Comparison of ENCODE assay signal across 8 cellular contexts in the genomic region with DNA sequence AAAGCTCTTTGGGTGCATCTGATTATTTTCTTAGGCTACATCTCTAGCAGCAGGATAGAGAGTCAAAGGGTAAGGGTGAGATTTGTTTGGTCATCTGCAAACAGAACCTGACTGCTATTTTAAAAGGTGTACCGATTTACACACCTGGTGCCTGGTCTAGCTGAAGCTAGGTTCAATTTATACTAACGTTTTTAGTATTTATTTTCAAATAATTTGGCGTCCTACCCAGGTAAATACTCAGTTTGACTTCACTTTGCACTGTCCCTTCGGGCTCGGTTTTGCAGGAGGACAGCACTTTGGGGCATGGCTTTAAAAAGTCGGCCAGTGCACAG. TPM values are rescaled to one million over a fixed set of nuclear protein-coding genes. Genes with fewer than 3 reads are reported as not detected.
A peak's percentile ranks its signal among the peaks of the same experiment; 100 is the strongest.
DNase-seq lines count a peak whose midpoint lies in the region; ATAC-seq and TF ChIP-seq lines count a peak whose summit lies in the region.

No MANE protein-coding gene starts in this region.

- peaks cover 4% of the 10 kb centered on the region for H3K4me1 ChIP-seq in SJCRH30
- peaks cover 2% of the 10 kb centered on the region for H3K4me1 ChIP-seq in fibroblast of lung (ENCODE audit: control insufficient read depth, extremely low read depth, insufficient read depth, low read length)

- H3K36me3 ChIP-seq in SJCRH30 (peaks cover 33% of the 10 kb centered on the region), fibroblast of lung (ENCODE audit: control insufficient read depth, insufficient read depth, low read length) (no peaks in the 10 kb centered on the region)

- H3K9ac ChIP-seq in fibroblast of lung (ENCODE audit: insufficient read depth, low read length) = peak overlapping the region; percentile 100

- TF ChIP-seq CTCF in fibroblast of lung (conservative IDR thresholded peaks at IDR 0.05 in 1 of 2, IDR thresholded peaks at IDR 0.05 in 1 of 2; ENCODE audit: low read depth in 1 of 2, low read length in 2 of 2) (no peak), retinal pigment epithelial cell (conservative IDR thresholded peaks at IDR 0.05; ENCODE audit: low read depth, low read length) (no peak)

- peaks cover 40% of the 10 kb centered on the region for H3K79me2 ChIP-seq in fibroblast of lung (ENCODE audit: control insufficient read depth, insufficient read depth, low read length)

- H3K27me3 ChIP-seq in SJCRH30 = no peaks in the 10 kb centered on the region
- H3K27me3 ChIP-seq in fibroblast of lung (ENCODE audit: control insufficient read depth, insufficient read depth, low read length) = no peaks in the 10 kb centered on the region

- H3K4me3 ChIP-seq in SJCRH30 (peak overlapping the region; percentile 97), fibroblast of lung (replicated peaks in 1 of 4; ENCODE audit: control extremely low read depth in 1 of 4, insufficient read depth in 1 of 4, low read depth in 3 of 4, low read length in 4 of 4) (peak overlapping the region; percentile 78 to 95 (median 86)), retinal pigment epithelial cell (ENCODE audit: low read length) (peak overlapping the region; percentile 89)

- H2AFZ ChIP-seq in fibroblast of lung (ENCODE audit: low read length) = peak overlapping the region; percentile 99

- H3K27ac ChIP-seq in SJCRH30 = peak overlapping the region; percentile 99
- H3K27ac ChIP-seq in fibroblast of lung (ENCODE audit: insufficient read depth, low read length) = peak overlapping the region; percentile 100

- H4K20me1 ChIP-seq in fibroblast of lung (ENCODE audit: control insufficient read depth, extremely low read depth, insufficient read depth, low read length) = no peaks in the 10 kb centered on the region

- H3K9me3 ChIP-seq in SJCRH30 (replicated peaks) = no peaks in the 10 kb centered on the region
- no peaks in the 10 kb centered on the region for H3K9me3 ChIP-seq in fibroblast of lung (ENCODE audit: control insufficient read depth, insufficient read depth, low read depth, low read length)

- peak overlapping the region; percentile 87 for H3K4me2 ChIP-seq in fibroblast of lung (ENCODE audit: extremely low read depth, insufficient read depth, low read length)

- peak; percentile 32 for ATAC-seq in GM19351 (IDR thresholded peaks at IDR 0.05; ENCODE audit: unreplicated experiment)
- ATAC-seq in GM19463 (IDR thresholded peaks at IDR 0.05; ENCODE audit: unreplicated experiment) = no peak

- DNase-seq in SJCRH30 (no peak), fibroblast of lung (ENCODE audit: low read depth in 2 of 2) (no peak), retinal pigment epithelial cell (ENCODE audit: low read depth) (no peak), KG1 (lab: John Stamatoyannopoulos, UW) (no peak), NCI-H2196 (lab: John Stamatoyannopoulos, UW; ENCODE audit: unreplicated experiment) (no peak), NCI-H446 (lab: John Stamatoyannopoulos, UW) (no peak)

RNA-seq across cellular contexts. Expression of a gene that starts 0.7 kb away (rescaled TPM):
- 56.3 and 56.9 TPM in 2 replicates for total RNA-seq in SJCRH30 (2014; rRNA removed; shearing (Covaris generic))
- total RNA-seq in fibroblast of lung = 23.6 and 29.9 TPM in 2 replicates
- 22.5 and 26.3 TPM in 2 replicates for polyA plus RNA-seq in fibroblast of lung
- 65.7 and 78.8 TPM in 2 replicates for polyA plus RNA-seq in fibroblast of lung (2012)
- polyA minus RNA-seq in fibroblast of lung (ENCODE audit: low replicate concordance) = 5.6 and 26.7 TPM in 2 replicates

RNA-seq across cellular contexts. Expression of a gene that starts 0.7 kb away (rescaled TPM):
- total RNA-seq in SJCRH30 (2014; rRNA removed; shearing (Covaris generic)) = 105 and 129 TPM in 2 replicates
- total RNA-seq in fibroblast of lung = 3.3 and 9.1 TPM in 2 replicates
- 12.7 and 31.8 TPM in 2 replicates for polyA plus RNA-seq in fibroblast of lung
- polyA plus RNA-seq in fibroblast of lung (2012) = 12.1 and 26.3 TPM in 2 replicates
- polyA minus RNA-seq in fibroblast of lung (ENCODE audit: low replicate concordance) = 35.2 and 53.6 TPM in 2 replicates

Comparison
In these comparisons a context has a peak if more than half of its experiments do, and no peak if none do; other contexts are left out.
1. RNA of a gene that starts 0.7 kb away (total RNA-seq): 105 to 129 TPM in SJCRH30; 3.3 to 9.1 TPM in fibroblast of lung; every median in the first group is over 10 times any median in the second.
2. Peak in every context shown above with its lines, with median percentiles within 50 percentile points of each other: H3K4me3 ChIP-seq.